In the genomic region with DNA sequence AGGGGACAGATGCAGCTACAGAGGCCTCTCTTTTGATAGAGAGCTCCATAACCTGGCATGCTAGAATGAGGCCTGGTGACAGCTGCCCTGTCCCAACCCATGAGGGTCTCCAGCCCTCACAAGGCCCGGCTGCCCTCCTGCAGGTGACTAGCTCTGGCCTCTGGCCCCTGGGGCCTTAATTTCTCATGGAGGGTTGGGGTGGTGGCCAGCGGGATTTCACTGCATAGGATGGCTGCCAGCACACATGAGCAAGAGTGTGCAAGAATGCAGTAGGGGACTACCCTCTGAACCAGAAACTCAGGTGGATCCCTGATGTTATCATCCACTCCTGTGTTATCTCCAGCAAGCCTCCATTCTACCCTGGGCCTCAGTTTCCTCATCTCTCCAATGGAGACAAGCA, we compare ENCODE assay signal across 18 cellular contexts.
DNase-seq lines count a peak whose midpoint lies in the region; ATAC-seq, FAIRE-seq and TF ChIP-seq lines count a peak whose summit lies in the region.
"Had no signal": no experiment of that assay in that cellular context is flagged by ENCODE, and none has a peak within 500 bp of the region (broad histone marks: within the 10 kb centered on the region; RNA-seq: fewer than 3 reads in every experiment).

No MANE protein-coding gene starts in this region.

- H3K4me1 ChIP-seq in IMR-90 (ENCODE audit: control insufficient read depth, insufficient read depth, low read length) = peaks cover 10% of the 10 kb centered on the region
- H3K4me1 ChIP-seq in gastroesophageal sphincter = peaks cover 0 to 30% (median 4%) of the 10 kb centered on the region in 3 donors
- H3K4me1 ChIP-seq in neuronal stem cell (ENCODE audit: control insufficient read depth in 2 of 2, insufficient read depth in 1 of 2, low read depth in 1 of 2, low read length in 2 of 2) = peaks cover 11 to 19% of the 10 kb centered on the region in 2 donors
- H3K4me1 ChIP-seq: BLaER1 treated with 17β-estradiol and CSF1 and Interleukin-3, amounts not matched to agents 10 nM and 100 nM had no signal

- TF ChIP-seq POLR2A in IMR-90 (IDR thresholded peaks at IDR 0.05; ENCODE audit: low read depth, low read length) (no peak), gastroesophageal sphincter (IDR thresholded peaks at IDR 0.05) (no peak)

- TF ChIP-seq EP300 in gastroesophageal sphincter (IDR thresholded peaks at IDR 0.05) = no peak

- intact Hi-C loops in IMR-90 (cut with micrococcal nuclease) = no loop called here

- no peak overlapping the region for H2BK20ac ChIP-seq in IMR-90 (ENCODE audit: low read depth, low read length)

- no peak overlapping the region for H4K91ac ChIP-seq in IMR-90 (ENCODE audit: insufficient read depth, low read depth, low read length)
- no peak overlapping the region for H4K91ac ChIP-seq in neuronal stem cell (ENCODE audit: low read depth, low read length, poor library complexity)

- no peak for TF ChIP-seq RAD21 in IMR-90 (IDR thresholded peaks at IDR 0.05; ENCODE audit: low read length)

- H3K36me3 ChIP-seq in IMR-90 (ENCODE audit: control insufficient read depth, insufficient read depth, low read length) (no peaks in the 10 kb centered on the region), gastroesophageal sphincter (no peaks in the 10 kb centered on the region), neuronal stem cell (replicated peaks in 1 of 2; ENCODE audit: control insufficient read depth in 2 of 2, insufficient read depth in 2 of 2, low read length in 2 of 2) (no peaks in the 10 kb centered on the region)
- H3K36me3 ChIP-seq: BLaER1 treated with 17β-estradiol and CSF1 and Interleukin-3, amounts not matched to agents 10 nM and 100 nM had no signal

- H3K4ac ChIP-seq in IMR-90 (ENCODE audit: low read depth, low read length) = peak overlapping the region; percentile 45; the same call in 1 of the 2 replicates
- no peak overlapping the region for H3K4ac ChIP-seq in neuronal stem cell (ENCODE audit: low read length)

- no peak overlapping the region for H3K23ac ChIP-seq in IMR-90 (ENCODE audit: low read depth, low read length)
- H3K23ac ChIP-seq in neuronal stem cell (ENCODE audit: low read depth, low read length, poor library complexity) = no peak overlapping the region

- H3K14ac ChIP-seq in IMR-90 (replicated peaks; ENCODE audit: low read depth, low read length) (no peak overlapping the region), neuronal stem cell (ENCODE audit: low read length) (no peak overlapping the region)

- POLR2A ChIA-PET in IMR-90 (lab: Charles Lee; ENCODE audit: unreplicated experiment) = no interaction called here

- H3K79me1 ChIP-seq in IMR-90 (ENCODE audit: low read depth in 1 of 2, low read length in 2 of 2) = no peaks in the 10 kb centered on the region
- H3K79me1 ChIP-seq in neuronal stem cell (ENCODE audit: low read depth, low read length) = peaks cover 2% of the 10 kb centered on the region

- H2BK5ac ChIP-seq in IMR-90 (ENCODE audit: low read depth, low read length, poor library complexity, severe bottlenecking) (no peak overlapping the region), neuronal stem cell (ENCODE audit: low read length) (peak overlapping the region; percentile 48)

- H4K5ac ChIP-seq in IMR-90 (ENCODE audit: low read depth, low read length) = no peak overlapping the region

- H3K4me2 ChIP-seq in IMR-90 (ENCODE audit: low read depth, low read length) = no peak overlapping the region
- H3K4me2 ChIP-seq in neuronal stem cell (ENCODE audit: insufficient read depth, low read length, poor library complexity, severe bottlenecking) = no peak overlapping the region
- H3K4me2 ChIP-seq: BLaER1 treated with 17β-estradiol and CSF1 and Interleukin-3, amounts not matched to agents 10 nM and 100 nM had no signal

- no peak overlapping the region for H2BK15ac ChIP-seq in IMR-90 (ENCODE audit: low read depth, low read length)
- H2BK15ac ChIP-seq in neuronal stem cell (ENCODE audit: low read length) = no peak overlapping the region

- H3K27ac ChIP-seq in IMR-90 (ENCODE audit: insufficient read depth, low read length) = no peak overlapping the region
- peak overlapping the region in 3 of 4 donors; percentile 28 to 54 (median 46) for H3K27ac ChIP-seq in gastroesophageal sphincter
- no peak overlapping the region for H3K27ac ChIP-seq in neuronal stem cell (replicated peaks; ENCODE audit: low read length)
- H3K27ac ChIP-seq: BLaER1 treated with 17β-estradiol and CSF1 and Interleukin-3, amounts not matched to agents 10 nM and 100 nM had no signal

- H3K18ac ChIP-seq in IMR-90 (ENCODE audit: low read depth, low read length) (no peak overlapping the region), neuronal stem cell (ENCODE audit: low read length) (no peak overlapping the region)

- CTCF ChIA-PET in IMR-90 (lab: Yijun Ruan, JAX) = no interaction called here

- no peak overlapping the region for H2AK9ac ChIP-seq in IMR-90 (replicated peaks; ENCODE audit: low read depth, low read length, poor library complexity)

- in situ Hi-C loops in IMR-90 (cut with MboI; ENCODE audit: low sequenced_read_pairs) = no loop called here

- FAIRE-seq in HTR-8/SVneo (lab: Jason Lieb, UNC) = no peak
- FAIRE-seq: GM12878, H1 had no signal

- H4K8ac ChIP-seq in IMR-90 (ENCODE audit: low read depth in 2 of 2, low read length in 2 of 2) (no peak overlapping the region), neuronal stem cell (ENCODE audit: low read depth, low read length) (no peak overlapping the region)

- no peaks in the 10 kb centered on the region for H4K20me1 ChIP-seq in IMR-90 (ENCODE audit: insufficient read depth, low read length)
- H4K20me1 ChIP-seq: BLaER1 treated with 17β-estradiol and CSF1 and Interleukin-3, amounts not matched to agents 10 nM and 100 nM had no signal

- ATAC-seq in IMR-90 (ENCODE audit: low read depth) (no peak), gastroesophageal sphincter (peak; percentile 40), HG03442 (IDR thresholded peaks at IDR 0.05; ENCODE audit: unreplicated experiment) (no peak)
- ATAC-seq: GM12878 had no signal

- H2BK120ac ChIP-seq in IMR-90 (ENCODE audit: low read depth, low read length) (no peak overlapping the region), neuronal stem cell (ENCODE audit: low read depth, low read length) (no peak overlapping the region)

- dilution Hi-C loops in IMR-90 (cut with HindIII; ENCODE audit: low sequenced_read_pairs, unreplicated experiment) = no loop called here

- no peak overlapping the region for H3K56ac ChIP-seq in IMR-90 (ENCODE audit: extremely low read depth, insufficient read depth, low read length)

- peaks cover 9% of the 10 kb centered on the region; the same call in 1 of the 2 replicates for H3K27me3 ChIP-seq in IMR-90 (ENCODE audit: control insufficient read depth, insufficient read depth, low read length)
- peaks cover 11% of the 10 kb centered on the region for H3K27me3 ChIP-seq in gastroesophageal sphincter
- H3K27me3 ChIP-seq in neuronal stem cell (ENCODE audit: control insufficient read depth in 3 of 3, insufficient read depth in 3 of 3, low read depth in 1 of 3, low read length in 3 of 3) = no peaks in the 10 kb centered on the region
- H3K27me3 ChIP-seq: BLaER1 treated with 17β-estradiol and CSF1 and Interleukin-3, amounts not matched to agents 10 nM and 100 nM had no signal

- DNase-seq in IMR-90 (no peak), neuronal stem cell (ENCODE audit: low spot score) (no peak), C1 segment of cervical spinal cord (lab: John Stamatoyannopoulos, UW) (no peak), HTR-8/SVneo (ENCODE audit: insufficient read length, low spot score) (no peak), midbrain (lab: John Stamatoyannopoulos, UW) (no peak)
- DNase-seq: 8988T; CD4-positive, CD25-positive, alpha-beta regulatory T cell; CD8-positive, alpha-beta memory T cell; DMS 273 treated with DMSO at 0.1 percent for 48 hours; DMS53; DND-41; EL; H9 had no signal

- H2AK5ac ChIP-seq in IMR-90 (ENCODE audit: low read depth, low read length) = peak overlapping the region; percentile 50; the same call in 1 of the 2 replicates
- H2AK5ac ChIP-seq in neuronal stem cell (ENCODE audit: low read depth, low read length) = no peak overlapping the region

- H2AFZ ChIP-seq in IMR-90 (replicated peaks; ENCODE audit: low read length, poor library complexity) (no peak overlapping the region), neuronal stem cell (ENCODE audit: low read length) (no peak overlapping the region)

- H3K9ac ChIP-seq in IMR-90 (ENCODE audit: low read depth, low read length) = no peak overlapping the region
- no peak overlapping the region for H3K9ac ChIP-seq in neuronal stem cell (ENCODE audit: low read depth, low read length, poor library complexity)
- H3K9ac ChIP-seq: BLaER1 treated with 17β-estradiol and CSF1 and Interleukin-3, amounts not matched to agents 10 nM and 100 nM had no signal

- H2BK12ac ChIP-seq in neuronal stem cell (ENCODE audit: low read length) = no peak overlapping the region

- BruUV-seq in IMR-90 (replicated peaks; lab: Mats Ljungman, UMichigan) = no TSS peak

- WGBS in IMR-90 (ENCODE audit: extremely low coverage in 2 of 2, insufficient read length in 1 of 2), 2 experiments = no CpG with 5 or more reads among the region's 2 CpGs
- WGBS in gastroesophageal sphincter (ENCODE audit: low coverage in 1 of 2), 2 donors = 60 to 83% methylated on average over 1 of the region's 2 CpGs
- no CpG with 5 or more reads among the region's 2 CpGs for WGBS in neuronal stem cell (ENCODE audit: extremely low coverage in 2 of 2, insufficient read length in 2 of 2, insufficient replicate concordance in 1 of 2), 2 donors

- peaks cover 7% of the 10 kb centered on the region; the same call in 1 of the 2 replicates for H3K9me1 ChIP-seq in IMR-90 (ENCODE audit: insufficient read depth, low read length)

- no peak for TF ChIP-seq CTCF in IMR-90 (conservative IDR thresholded peaks at IDR 0.05; ENCODE audit: low read depth, low read length)
- no peak for TF ChIP-seq CTCF in gastroesophageal sphincter (IDR thresholded peaks at IDR 0.05)

- H3K9me3 ChIP-seq in IMR-90 (ENCODE audit: control insufficient read depth, insufficient read depth, low read length) = peaks cover 3% of the 10 kb centered on the region; the same call in 1 of the 2 replicates
- peaks cover 0 to 15% (median 0%) of the 10 kb centered on the region in 3 donors for H3K9me3 ChIP-seq in gastroesophageal sphincter
- H3K9me3 ChIP-seq in neuronal stem cell (replicated peaks in 1 of 2; ENCODE audit: control insufficient read depth in 2 of 2, insufficient read depth in 1 of 2, low read depth in 1 of 2, low read length in 2 of 2) = peaks cover 7 to 12% of the 10 kb centered on the region in 2 donors
- H3K9me3 ChIP-seq: BLaER1 treated with 17β-estradiol and CSF1 and Interleukin-3, amounts not matched to agents 10 nM and 100 nM had no signal

- H3K4me3 ChIP-seq in IMR-90 (ENCODE audit: insufficient read depth, low read depth, low read length) (no peak overlapping the region), gastroesophageal sphincter (no peak overlapping the region), neuronal stem cell (ENCODE audit: low read length in 2 of 2) (no peak overlapping the region)
- H3K4me3 ChIP-seq: BLaER1 treated with 17β-estradiol and CSF1 and Interleukin-3, amounts not matched to agents 10 nM and 100 nM; GM12878 had no signal

TF ChIP-seq in IMR-90, 13 proteins besides CTCF, POLR2A, EP300 and RAD21 (continues in another document):
- TF ChIP-seq MAZ (IDR thresholded peaks at IDR 0.05; ENCODE audit: borderline replicate concordance, low read depth, low read length) (no peak), MXI1 (IDR thresholded peaks at IDR 0.05; ENCODE audit: borderline replicate concordance, low read depth, low read length) (no peak), CEBPB (IDR thresholded peaks at IDR 0.05; ENCODE audit: low read depth, low read length) (no peak)

Comparison
In these comparisons a context has a peak if more than half of its experiments do, and no peak if none do; other contexts are left out.
1. H3K27ac ChIP-seq: peak in gastroesophageal sphincter (3 of 4); none in IMR-90 (single experiment) and neuronal stem cell (single experiment).